14 cellular contexts compared by ENCODE assay signal in genomic region chr16:72848045-72848410, GRCh38.
A peak's percentile ranks its signal among the peaks of the same experiment; 100 is the strongest.
DNase-seq lines count a peak whose midpoint lies in the region; ATAC-seq, FAIRE-seq and TF ChIP-seq lines count a peak whose summit lies in the region.
"Had no signal": no experiment of that assay in that cellular context is flagged by ENCODE, and none has a peak within 500 bp of the region (broad histone marks: within the 10 kb centered on the region; RNA-seq: fewer than 3 reads in every experiment).

No MANE protein-coding gene starts in this region.

- TF ChIP-seq POLR2A in adrenal gland (IDR thresholded peaks at IDR 0.05) (no peak), gastrocnemius medialis (IDR thresholded peaks at IDR 0.05) (no peak)

- H3K9me3 Mint-ChIP-seq in Calu3 (ENCODE audit: low read depth, unreplicated experiment), result no peaks in the 10 kb centered on the region
- H3K9me3 Mint-ChIP-seq: stimulated activated naive B cell treated with anti-CD40 and anti-IgM and Interleukin-4, amounts not matched to agents 10 μg/mL and 1 μg/mL and 100 μg/mL, for 72 hours; T-helper 1 cell treated with Interleukin-12 subunit alpha and Interleukin-12 subunit beta and Interleukin-4 antibody, amounts not matched to agents 30 μg/mL and 1 μg/mL, for 36 hours had no signal

- TF ChIP-seq CTCF in Calu3 (IDR thresholded peaks at IDR 0.05; ENCODE audit: unreplicated experiment) (no peak), adrenal gland (IDR thresholded peaks at IDR 0.05) (no peak), gastrocnemius medialis (IDR thresholded peaks at IDR 0.05 in 4 of 5, conservative IDR thresholded peaks at IDR 0.05 in 1 of 5) (no peak)

- intact Hi-C loops in Calu3 (cut with micrococcal nuclease; ENCODE audit: unreplicated experiment) (loop anchor here (5.0 kb wide), 3 partner anchors 79 to 199 kb away; partner anchors contain the start of gene ZFHX3), adrenal gland (cut with DNase I) (loop anchor here in 1 of 2 donors (10.0 kb wide), 1 partner anchor 107 kb away; no protein-coding TSS in a partner anchor), gastrocnemius medialis (cut with DNase I; ENCODE audit: low total_unique reads) (no loop called here)

- BruUV-seq in Calu3 (replicated peaks; lab: Mats Ljungman, UMichigan), result no TSS peak

- H3K4me1 ChIP-seq in adrenal gland (replicated peaks in 1 of 2), result peaks cover 15 to 47% of the 10 kb centered on the region in 2 donors
- H3K4me1 ChIP-seq in gastrocnemius medialis, result peaks cover 62 to 63% of the 10 kb centered on the region in 2 donors

- H3K4me3 Mint-ChIP-seq in Calu3 (ENCODE audit: low read depth, unreplicated experiment), result peak overlapping the region; percentile 62
- H3K4me3 Mint-ChIP-seq: activated CD4-positive, alpha-beta T cell treated with anti-CD3 and anti-CD28 coated beads, Interleukin-2, amount 10 ng/mL, durations not matched to agents 7 days and 5 days; CD4-positive, alpha-beta memory T cell; stimulated activated naive B cell treated with anti-CD40 and anti-IgM and Interleukin-4, amounts not matched to agents 10 μg/mL and 1 μg/mL and 100 μg/mL, for 72 hours; T-helper 1 cell treated with Interleukin-12 subunit alpha and Interleukin-12 subunit beta and Interleukin-4 antibody, amounts not matched to agents 30 μg/mL and 1 μg/mL, for 36 hours had no signal

- H3K36me3 ChIP-seq in adrenal gland (replicated peaks in 1 of 2) (no peaks in the 10 kb centered on the region), gastrocnemius medialis (no peaks in the 10 kb centered on the region)
- H3K36me3 ChIP-seq: neutrophil had no signal

- H3K27me3 Mint-ChIP-seq in Calu3 (ENCODE audit: unreplicated experiment), result no peaks in the 10 kb centered on the region

- ATAC-seq in gastrocnemius medialis (no peak), GM18519 (IDR thresholded peaks at IDR 0.05; ENCODE audit: low FRiP score, unreplicated experiment) (no peak)
- ATAC-seq: stimulated activated naive B cell treated with anti-CD40 and anti-IgM and Interleukin-4, amounts not matched to agents 10 μg/mL and 1 μg/mL and 100 μg/mL, for 72 hours had no signal

- H3K27ac Mint-ChIP-seq in Calu3 (ENCODE audit: unreplicated experiment), result peak overlapping the region; percentile 90
- H3K27ac Mint-ChIP-seq: CD4-positive, alpha-beta memory T cell; stimulated activated naive B cell treated with anti-CD40 and anti-IgM and Interleukin-4, amounts not matched to agents 10 μg/mL and 1 μg/mL and 100 μg/mL, for 72 hours; T-helper 1 cell treated with Interleukin-12 subunit alpha and Interleukin-12 subunit beta and Interleukin-4 antibody, amounts not matched to agents 30 μg/mL and 1 μg/mL, for 36 hours had no signal

- H3K27me3 ChIP-seq in adrenal gland (no peaks in the 10 kb centered on the region), gastrocnemius medialis (no peaks in the 10 kb centered on the region)

- DNase-seq in Calu3 (peak; percentile 14), adrenal gland (no peak), kidney glomerular epithelial cell (lab: John Stamatoyannopoulos, UW) (peak; percentile 11), gastrocnemius medialis (no peak), AG20443 (ENCODE audit: low spot score) (no peak), OCI-M2 (lab: John Stamatoyannopoulos, UW; ENCODE audit: unreplicated experiment) (no peak), frontal cortex (ENCODE audit: low spot score in 2 of 2) (no peak)
- DNase-seq: activated CD4-positive, alpha-beta T cell treated with anti-CD3 and anti-CD28 coated beads, Interleukin-2, amount 10 ng/mL, durations not matched to agents 7 days and 5 days; CD4-positive, alpha-beta memory T cell; Karpas-422; stimulated activated naive B cell treated with anti-CD40 and anti-IgM and Interleukin-4, amounts not matched to agents 10 μg/mL and 1 μg/mL and 100 μg/mL, for 72 hours had no signal

- peaks cover 17% of the 10 kb centered on the region for H3K36me3 Mint-ChIP-seq in Calu3 (ENCODE audit: insufficient read depth, unreplicated experiment)
- H3K36me3 Mint-ChIP-seq: CD4-positive, alpha-beta memory T cell had no signal

- H3K27ac ChIP-seq in adrenal gland (peak overlapping the region in 4 of 5 donors; percentile 81 to 94 (median 91)), gastrocnemius medialis (peak overlapping the region; percentile 52 to 77 (median 66))
- H3K27ac ChIP-seq: neutrophil had no signal

- CTCF ChIA-PET in Calu3 (lab: Charles Lee), result interaction anchor here (0.8 to 1.5 kb wide), 5 partner anchors 15 to 349 kb away, joined by 3 to 16 read pairs (median 5); no protein-coding TSS in a partner anchor

- FAIRE-seq in frontal cortex (lab: Jason Lieb, UNC), result no peak

- H3K9me3 ChIP-seq in adrenal gland (replicated peaks in 1 of 3) (no peaks in the 10 kb centered on the region), gastrocnemius medialis (no peaks in the 10 kb centered on the region)
- H3K9me3 ChIP-seq: neutrophil had no signal

- in situ Hi-C loops in gastrocnemius medialis (cut with MboI; ENCODE audit: low sequenced_read_pairs in 4 of 4), result loop anchor here in 2 of 4 donors (25.0 kb wide), 1 partner anchor 214 kb away; no protein-coding TSS in a partner anchor

- peaks cover 42% of the 10 kb centered on the region for H3K4me1 Mint-ChIP-seq in Calu3 (ENCODE audit: low read depth, unreplicated experiment)

- no peak overlapping the region for H3K4me3 ChIP-seq in adrenal gland
- H3K4me3 ChIP-seq in gastrocnemius medialis, result no peak overlapping the region

- WGBS in adrenal gland, 4 donors, result 89 to 100% (median 96%) methylated on average over 5 to 9 of the region's 9 CpGs

Comparison
In these comparisons a context has a peak if more than half of its experiments do, and no peak if none do; other contexts are left out.
1. DNase-seq: peak in Calu3 (single experiment) and kidney glomerular epithelial cell (single experiment); none in adrenal gland (0 of 7), gastrocnemius medialis (0 of 2), AG20443 (single experiment), OCI-M2 (single experiment) and frontal cortex (0 of 2).